ENCODE assay signal across 2 cellular contexts in genomic region chr17:46182961-46183360, GRCh38.
TF ChIP-seq lines count a peak whose summit lies in the region.

No MANE protein-coding gene starts in this region.

TF ChIP-seq in HCT116, 20 proteins besides CTCF, POLR2A, EP300 and RAD21:
- TF ChIP-seq SP1 (IDR thresholded peaks at IDR 0.05; ENCODE audit: low read depth) (no peak), EZH2phosphoT487 (IDR thresholded peaks at IDR 0.05; ENCODE audit: borderline replicate concordance) (no peak), TCF7L2 (IDR thresholded peaks at IDR 0.05; ENCODE audit: borderline replicate concordance, extremely low read depth, insufficient read depth, insufficient read length) (no peak), POLR2AphosphoS5 (IDR thresholded peaks at IDR 0.05; ENCODE audit: low read depth, low read length) (no peak), ZFX (IDR thresholded peaks at IDR 0.05) (no peak), ZBTB33 (IDR thresholded peaks at IDR 0.05; ENCODE audit: extremely low read depth, insufficient replicate concordance, low read length) (no peak), JUND (IDR thresholded peaks at IDR 0.05) (no peak)

TF ChIP-seq in H1, 55 proteins besides CTCF, POLR2A, EP300 and RAD21:
- no peak for TF ChIP-seq FOSL1 (IDR thresholded peaks at IDR 0.05; ENCODE audit: insufficient read depth, low read depth, low read length)
